ENCODE assay signal across 28 cellular contexts in the genomic region with DNA sequence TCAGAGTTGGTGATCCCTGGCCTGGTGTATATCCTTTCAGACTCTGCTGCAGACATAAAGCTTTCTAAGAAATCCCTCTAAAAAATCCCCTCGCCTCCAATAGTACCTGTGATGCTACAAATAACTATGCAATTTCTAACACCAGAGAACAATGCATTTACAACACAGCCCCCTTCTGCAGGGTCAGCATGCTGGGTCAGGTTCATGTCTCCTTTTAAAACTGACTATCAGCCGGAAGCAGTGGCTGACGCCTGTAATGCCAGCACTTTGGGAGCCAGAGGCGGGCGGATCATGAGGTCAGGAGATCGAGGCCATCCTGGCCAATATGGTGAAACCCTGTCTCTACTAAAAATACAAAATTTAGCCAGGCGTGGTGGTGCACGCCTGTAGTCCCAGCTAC.
DNase-seq lines count a peak whose midpoint lies in the region; ATAC-seq, FAIRE-seq and TF ChIP-seq lines count a peak whose summit lies in the region.
"Had no signal": no experiment of that assay in that cellular context is flagged by ENCODE, and none has a peak within 500 bp of the region (broad histone marks: within the 10 kb centered on the region; RNA-seq: fewer than 3 reads in every experiment).

No MANE protein-coding gene starts in this region.

- CTCF ChIA-PET in HepG2 (lab: Yijun Ruan, JAX; ENCODE audit: low intra/inter-chr PET ratio, low total read pairs): no interaction called here

- in situ Hi-C loops in HepG2 (cut with HindIII; ENCODE audit: extremely low pct_ligation_motif_present, low pct_unique_long_range_greater_than_20kb): no loop called here

- no peak for TF ChIP-seq POLR2A in HepG2 (IDR thresholded peaks at IDR 0.05; ENCODE audit: insufficient read depth in 1 of 2, low read depth in 2 of 2, low read length in 2 of 2)

- no peak overlapping the region for H2BK120ac ChIP-seq in mesenchymal stem cell (ENCODE audit: low read depth, low read length)

- POLR2A ChIA-PET in HepG2 (lab: Yijun Ruan, JAX): no interaction called here

- H3K79me2 ChIP-seq in HepG2 (ENCODE audit: insufficient read depth, low read length) (no peaks in the 10 kb centered on the region), neural progenitor cell (ENCODE audit: low read depth) (no peaks in the 10 kb centered on the region)

- no peak overlapping the region for H2BK12ac ChIP-seq in mesenchymal stem cell (ENCODE audit: low read length in 2 of 2)

- H3K23ac ChIP-seq in mesenchymal stem cell (ENCODE audit: low read length in 2 of 2): no peak overlapping the region

- FAIRE-seq in HepG2 (lab: Jason Lieb, UNC): no peak
- FAIRE-seq: A549, D721Med, GM12878, GM19239, H54 had no signal

- no peak overlapping the region for H3K4me2 ChIP-seq in HepG2 (ENCODE audit: low read depth, low read length)
- no peak overlapping the region for H3K4me2 ChIP-seq in mesenchymal stem cell (ENCODE audit: low read length, poor library complexity, severe bottlenecking)
- no peak overlapping the region for H3K4me2 ChIP-seq in neural progenitor cell
- H3K4me2 ChIP-seq: A549; BLaER1 treated with 17β-estradiol and CSF1 and Interleukin-3, amounts not matched to agents 10 nM and 100 nM had no signal

- no peak overlapping the region for H3K18ac ChIP-seq in mesenchymal stem cell (ENCODE audit: low read depth in 1 of 2, low read length in 2 of 2)

- H4K20me1 ChIP-seq in HepG2 (ENCODE audit: insufficient read depth, low read length): no peaks in the 10 kb centered on the region
- H4K20me1 ChIP-seq in neural progenitor cell (ENCODE audit: low read depth): no peaks in the 10 kb centered on the region

- H2AFZ ChIP-seq in HepG2 (ENCODE audit: low read length) (no peak overlapping the region), mesenchymal stem cell (ENCODE audit: low read depth, low read length) (no peak overlapping the region), neural progenitor cell (replicated peaks) (no peak overlapping the region)

- no peak overlapping the region for H2AK5ac ChIP-seq in mesenchymal stem cell (ENCODE audit: low read length, severe bottlenecking)

- TF ChIP-seq CTCF in liver (IDR thresholded peaks at IDR 0.05; ENCODE audit: low read depth, low read length, missing input control) (no peak), HepG2 (CRISPR knock-in tag; IDR thresholded peaks at IDR 0.05) (no peak), neural progenitor cell (IDR thresholded peaks at IDR 0.05) (no peak)

- H3K36me3 ChIP-seq in liver (ENCODE audit: control insufficient read depth in 4 of 4, insufficient read depth in 3 of 4, low read depth in 1 of 4, low read length in 3 of 4) (no peaks in the 10 kb centered on the region), HepG2 (replicated peaks in 1 of 2; ENCODE audit: control insufficient read depth in 1 of 2, insufficient read depth in 2 of 2, low read length in 2 of 2) (peaks cover 0 to 11% of the 10 kb centered on the region in 2 experiments; a peak in 1 of 5 replicates), mesenchymal stem cell (ENCODE audit: control insufficient read depth in 1 of 2, insufficient read depth in 2 of 2, low read depth in 1 of 2, low read length in 2 of 2) (no peaks in the 10 kb centered on the region), neural progenitor cell (no peaks in the 10 kb centered on the region)
- H3K36me3 ChIP-seq: BE2C; BLaER1 treated with 17β-estradiol and CSF1 and Interleukin-3, amounts not matched to agents 10 nM and 100 nM; HAP-1 had no signal

- no peak overlapping the region for H4K8ac ChIP-seq in mesenchymal stem cell (ENCODE audit: low read length)

- DNase-seq in HepG2 (ENCODE audit: low spot score) (no peak), mesenchymal stem cell (no peak), neural progenitor cell (ENCODE audit: low spot score) (no peak), substantia nigra (lab: John Stamatoyannopoulos, UW) (no peak), SHP77 (lab: John Stamatoyannopoulos, UW) (no peak)
- DNase-seq in stimulated activated effector memory CD8-positive, alpha-beta T cell treated with anti-CD3 and anti-CD28 coated beads, Interleukin-12 subunit alpha, Interleukin-12 subunit beta, amount 100 ng/mL, for 72 hours (ENCODE audit: low spot score in 2 of 2): no peak
- DNase-seq: 8988T; ACHN; AML-193; BE2C; CD4-positive, alpha-beta T cell; CD8-positive, alpha-beta memory T cell; DMS 273 treated with DMSO at 0.1 percent for 48 hours; DMS79; EL; GDM1; GOT3; HFFc6 had no signal

- ATAC-seq in HepG2 (no peak), GM21825 (IDR thresholded peaks at IDR 0.05; ENCODE audit: unreplicated experiment) (no peak)
- no peak for ATAC-seq in stimulated activated effector memory CD8-positive, alpha-beta T cell treated with anti-CD3 and anti-CD28 coated beads, Interleukin-12 subunit alpha, Interleukin-12 subunit beta, amount 100 ng/mL, for 72 hours
- ATAC-seq: A549, GM12878 had no signal

- no peak overlapping the region for H3K4me3 ChIP-seq in liver (ENCODE audit: low read depth in 1 of 3, low read length in 3 of 3)
- H3K4me3 ChIP-seq in HepG2 (replicated peaks in 1 of 3; ENCODE audit: insufficient read depth in 1 of 3, low read depth in 2 of 3, low read length in 3 of 3): no peak overlapping the region
- no peak overlapping the region for H3K4me3 ChIP-seq in mesenchymal stem cell (ENCODE audit: insufficient read depth in 1 of 2, low read depth in 1 of 2, low read length in 2 of 2)
- H3K4me3 ChIP-seq in neural progenitor cell: no peak overlapping the region
- H3K4me3 ChIP-seq: A549; BLaER1 treated with 17β-estradiol and CSF1 and Interleukin-3, amounts not matched to agents 10 nM and 100 nM; GM12878; HAP-1 had no signal

- H3K9me3 Mint-ChIP-seq in neural progenitor cell: no peaks in the 10 kb centered on the region
- H3K9me3 Mint-ChIP-seq in stimulated activated effector memory CD8-positive, alpha-beta T cell treated with anti-CD3 and anti-CD28 coated beads, Interleukin-12 subunit alpha, Interleukin-12 subunit beta, amount 100 ng/mL, for 72 hours: no peaks in the 10 kb centered on the region
- H3K9me3 Mint-ChIP-seq: CD4-positive, alpha-beta T cell; CD8-positive, alpha-beta memory T cell; HFFc6 had no signal

- intact Hi-C loops in HepG2 (cut with micrococcal nuclease; ENCODE audit: unreplicated experiment): no loop called here

- no peak overlapping the region for H3K27ac ChIP-seq in liver (ENCODE audit: low read depth in 1 of 2, low read length in 2 of 2)
- no peak overlapping the region for H3K27ac ChIP-seq in HepG2 (ENCODE audit: extremely low read length, insufficient read depth, low read length)
- H3K27ac ChIP-seq in mesenchymal stem cell (ENCODE audit: low read length, poor library complexity, severe bottlenecking): no peak overlapping the region
- H3K27ac ChIP-seq in neural progenitor cell: no peak overlapping the region
- no peak overlapping the region for H3K27ac ChIP-seq in substantia nigra (ENCODE audit: low read depth, low read length, poor library complexity, severe bottlenecking)
- H3K27ac ChIP-seq: A549; BLaER1 treated with 17β-estradiol and CSF1 and Interleukin-3, amounts not matched to agents 10 nM and 100 nM had no signal

- H3K27me3 ChIP-seq in liver (ENCODE audit: control insufficient read depth in 4 of 4, insufficient read depth in 4 of 4, low read length in 3 of 4) (no peaks in the 10 kb centered on the region), HepG2 (ENCODE audit: control insufficient read depth in 1 of 2, insufficient read depth in 2 of 2, low read length in 2 of 2) (no peaks in the 10 kb centered on the region), mesenchymal stem cell (ENCODE audit: control insufficient read depth in 1 of 2, insufficient read depth in 1 of 2, low read length in 2 of 2) (no peaks in the 10 kb centered on the region), neural progenitor cell (no peaks in the 10 kb centered on the region)
- H3K27me3 ChIP-seq: BE2C; BLaER1 treated with 17β-estradiol and CSF1 and Interleukin-3, amounts not matched to agents 10 nM and 100 nM had no signal

- H3K27ac Mint-ChIP-seq in neural progenitor cell: peak overlapping the region; percentile 25
- peak overlapping the region; percentile 69 for H3K27ac Mint-ChIP-seq in stimulated activated effector memory CD8-positive, alpha-beta T cell treated with anti-CD3 and anti-CD28 coated beads, Interleukin-12 subunit alpha, Interleukin-12 subunit beta, amount 100 ng/mL, for 72 hours
- H3K27ac Mint-ChIP-seq: CD4-positive, alpha-beta T cell; HFFc6 had no signal

- no peak overlapping the region for H3K4ac ChIP-seq in mesenchymal stem cell (ENCODE audit: low read depth in 1 of 2, low read length in 2 of 2)

- TF ChIP-seq RAD21 in liver (IDR thresholded peaks at IDR 0.05) (no peak), HepG2 (CRISPR knock-in tag; IDR thresholded peaks at IDR 0.05) (no peak)

- H3K4me1 Mint-ChIP-seq in neural progenitor cell: peaks cover 9% of the 10 kb centered on the region
- peaks cover 38% of the 10 kb centered on the region for H3K4me1 Mint-ChIP-seq in stimulated activated effector memory CD8-positive, alpha-beta T cell treated with anti-CD3 and anti-CD28 coated beads, Interleukin-12 subunit alpha, Interleukin-12 subunit beta, amount 100 ng/mL, for 72 hours

- H3K36me3 Mint-ChIP-seq in neural progenitor cell: no peaks in the 10 kb centered on the region
- H3K36me3 Mint-ChIP-seq in stimulated activated effector memory CD8-positive, alpha-beta T cell treated with anti-CD3 and anti-CD28 coated beads, Interleukin-12 subunit alpha, Interleukin-12 subunit beta, amount 100 ng/mL, for 72 hours: no peaks in the 10 kb centered on the region
- H3K36me3 Mint-ChIP-seq: CD14-positive monocyte; CD8-positive, alpha-beta memory T cell had no signal

- WGBS in liver: 83% methylated on average over 8 of the region's 8 CpGs
- WGBS in HepG2 (ENCODE audit: low lambda C conversion rate): 95% methylated on average over 8 of the region's 8 CpGs
- 94% methylated on average over 8 of the region's 8 CpGs for WGBS in mesenchymal stem cell

- H2BK5ac ChIP-seq in mesenchymal stem cell (ENCODE audit: low read depth, low read length, poor library complexity, severe bottlenecking): no peak overlapping the region

- H3K4me3 Mint-ChIP-seq in neural progenitor cell: no peak overlapping the region
- no peak overlapping the region for H3K4me3 Mint-ChIP-seq in stimulated activated effector memory CD8-positive, alpha-beta T cell treated with anti-CD3 and anti-CD28 coated beads, Interleukin-12 subunit alpha, Interleukin-12 subunit beta, amount 100 ng/mL, for 72 hours
- H3K4me3 Mint-ChIP-seq: CD14-positive monocyte; CD4-positive, alpha-beta T cell; CD8-positive, alpha-beta memory T cell; HFFc6 had no signal

- peak overlapping the region; percentile 85 for H4K91ac ChIP-seq in mesenchymal stem cell (ENCODE audit: low read length)

- no peaks in the 10 kb centered on the region for H3F3A ChIP-seq in neural progenitor cell (ENCODE audit: low read depth)

- H3K79me1 ChIP-seq in mesenchymal stem cell (replicated peaks; ENCODE audit: low read length, poor library complexity, severe bottlenecking): no peaks in the 10 kb centered on the region

- H3K27me3 Mint-ChIP-seq in neural progenitor cell (ENCODE audit: insufficient read depth, low read depth): peaks cover 8% of the 10 kb centered on the region
- H3K27me3 Mint-ChIP-seq: CD4-positive, alpha-beta T cell; CD8-positive, alpha-beta memory T cell had no signal

- TF ChIP-seq EP300 in HepG2 (IDR thresholded peaks at IDR 0.05; ENCODE audit: low read depth in 2 of 2, low read length in 2 of 2) (no peak), HepG2 (CRISPR knock-in tag; IDR thresholded peaks at IDR 0.05; ENCODE audit: borderline replicate concordance) (no peak)

- no peaks in the 10 kb centered on the region for H3K4me1 ChIP-seq in liver (ENCODE audit: control insufficient read depth in 4 of 4, insufficient read depth in 4 of 4, low read length in 3 of 4)
- peaks cover 12% of the 10 kb centered on the region for H3K4me1 ChIP-seq in HepG2 (ENCODE audit: insufficient read depth, low read length)
- peaks cover 2% of the 10 kb centered on the region for H3K4me1 ChIP-seq in mesenchymal stem cell (ENCODE audit: control insufficient read depth, insufficient read depth, low read depth, low read length)
- H3K4me1 ChIP-seq in neural progenitor cell: no peaks in the 10 kb centered on the region
- H3K4me1 ChIP-seq: HAP-1 had no signal

- H3K9ac ChIP-seq in liver (ENCODE audit: low read depth in 1 of 2, low read length in 2 of 2) (no peak overlapping the region), HepG2 (ENCODE audit: insufficient read depth, low read depth, low read length) (no peak overlapping the region), mesenchymal stem cell (ENCODE audit: low read length) (no peak overlapping the region), neural progenitor cell (no peak overlapping the region)
- H3K9ac ChIP-seq: BLaER1 treated with 17β-estradiol and CSF1 and Interleukin-3, amounts not matched to agents 10 nM and 100 nM had no signal

- H3K14ac ChIP-seq in mesenchymal stem cell (ENCODE audit: low read length in 2 of 2): no peak overlapping the region

- no peak overlapping the region for H2BK15ac ChIP-seq in mesenchymal stem cell (ENCODE audit: low read depth, poor library complexity, severe bottlenecking)

- BruUV-seq in HepG2 (replicated peaks; lab: Mats Ljungman, UMichigan): no TSS peak

- H3K9me3 ChIP-seq in liver (ENCODE audit: control insufficient read depth in 4 of 4, low read length in 3 of 4) (no peaks in the 10 kb centered on the region), HepG2 (ENCODE audit: low read length) (no peaks in the 10 kb centered on the region), mesenchymal stem cell (ENCODE audit: control insufficient read depth, low read length) (no peaks in the 10 kb centered on the region), neural progenitor cell (ENCODE audit: low read depth) (no peaks in the 10 kb centered on the region)
- H3K9me3 ChIP-seq: A549; BE2C; BLaER1 treated with 17β-estradiol and CSF1 and Interleukin-3, amounts not matched to agents 10 nM and 100 nM; HAP-1 had no signal
